10 cellular contexts compared by ENCODE assay signal in the genomic region with DNA sequence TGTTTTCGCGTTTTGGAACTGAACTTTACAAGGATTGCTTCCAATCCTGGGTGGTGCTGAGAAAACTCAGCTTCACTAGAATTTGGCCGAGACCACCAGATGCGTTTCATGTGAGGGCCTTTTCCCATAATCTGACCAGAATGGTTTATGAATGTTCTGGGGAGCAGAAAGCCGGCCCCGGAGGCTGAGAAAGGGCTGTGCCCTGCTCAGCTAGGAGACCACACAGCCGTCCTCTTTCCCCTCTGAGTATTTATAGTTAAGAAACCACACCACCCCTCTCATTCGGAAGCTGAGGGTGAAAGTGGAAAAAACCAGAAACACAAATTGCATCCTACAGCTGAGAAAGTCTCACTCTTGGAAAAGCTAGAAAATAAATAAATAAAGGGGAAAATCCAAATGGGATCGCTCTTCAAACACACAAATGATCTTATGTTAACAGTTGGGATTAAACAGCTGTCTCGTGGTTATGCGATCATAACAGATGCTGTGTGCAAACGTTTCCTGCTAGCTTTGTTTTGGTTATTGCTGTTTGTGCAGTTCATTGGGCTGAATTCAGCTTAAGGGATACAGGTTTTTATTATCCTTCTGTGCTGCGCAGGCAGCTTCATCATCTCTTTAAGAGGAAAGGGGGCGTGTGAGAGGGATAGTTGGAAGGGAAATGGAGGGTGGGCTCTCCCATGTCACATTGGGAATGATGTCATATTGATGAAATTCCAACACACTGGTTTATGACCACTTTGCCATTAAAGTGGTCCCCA.
DNase-seq lines count a peak whose midpoint lies in the region; ATAC-seq lines count a peak whose summit lies in the region.
"Had no signal": no experiment of that assay in that cellular context is flagged by ENCODE, and none has a peak within 500 bp of the region (broad histone marks: within the 10 kb centered on the region; RNA-seq: fewer than 3 reads in every experiment).

No MANE protein-coding gene starts in this region.

- no peaks in the 10 kb centered on the region for H3K27me3 ChIP-seq in SJSA1 (replicated peaks)

- DNase-seq in ELR (ENCODE audit: low read depth) (peak; percentile 6), SJSA1 (ENCODE audit: low read depth in 1 of 2, low spot score in 2 of 2) (peak; percentile 56 to 89), glomerular endothelial cell (ENCODE audit: extremely low read depth, low read depth, low spot score) (peak; percentile 93), pulmonary artery endothelial cell (ENCODE audit: low read depth, low spot score) (peak; percentile 96), NCI-H146 (lab: John Stamatoyannopoulos, UW) (no peak), activated gamma-delta T cell (lab: John Stamatoyannopoulos, UW) (no peak)
- no peak for DNase-seq in activated CD4-positive, CD25-positive, alpha-beta regulatory T cell (lab: John Stamatoyannopoulos, UW)
- DNase-seq: NCI-H1105 treated with DMSO at 0.1 percent for 48 hours, SW 1271 had no signal

- peak overlapping the region; percentile 47 for H3K27ac ChIP-seq in SJSA1

- no peak for ATAC-seq in HG02885 (IDR thresholded peaks at IDR 0.05; ENCODE audit: poor library complexity, unreplicated experiment)

- peaks cover 41% of the 10 kb centered on the region for H3K4me1 ChIP-seq in SJSA1 (replicated peaks)

- H3K9me3 ChIP-seq in SJSA1 (replicated peaks): no peaks in the 10 kb centered on the region

- H3K4me3 ChIP-seq in SJSA1: no peak overlapping the region

- H3K36me3 ChIP-seq in SJSA1: no peaks in the 10 kb centered on the region

Comparison
In these comparisons a context has a peak if more than half of its experiments do, and no peak if none do; other contexts are left out.
1. DNase-seq: peak in ELR (single experiment), SJSA1 (2 of 2), glomerular endothelial cell (single experiment) and pulmonary artery endothelial cell (single experiment); none in activated CD4-positive, CD25-positive, alpha-beta regulatory T cell (0 of 4), NCI-H146 (single experiment) and activated gamma-delta T cell (single experiment).